11 cellular contexts compared by ENCODE assay signal in genomic region chr10:113045155-113046055, GRCh38.
DNase-seq lines count a peak whose midpoint lies in the region; ATAC-seq and TF ChIP-seq lines count a peak whose summit lies in the region.
"Had no signal": no experiment of that assay in that cellular context is flagged by ENCODE, and none has a peak within 500 bp of the region (broad histone marks: within the 10 kb centered on the region; RNA-seq: fewer than 3 reads in every experiment).

No MANE protein-coding gene starts in this region.

- H3K36me3 ChIP-seq in ascending aorta (no peaks in the 10 kb centered on the region), thoracic aorta (no peaks in the 10 kb centered on the region)

- intact Hi-C loops in ascending aorta (cut with DNase I): loop anchor here (10.0 kb wide), 1 partner anchor 339 kb away; no protein-coding TSS in a partner anchor

- no peak for TF ChIP-seq CTCF in ascending aorta (IDR thresholded peaks at IDR 0.05)
- no peak for TF ChIP-seq CTCF in thoracic aorta (IDR thresholded peaks at IDR 0.05)

- peaks cover 6 to 14% (median 8%) of the 10 kb centered on the region in 3 donors for H3K4me1 Mint-ChIP-seq in T-cell

- H3K9me3 ChIP-seq in ascending aorta (no peaks in the 10 kb centered on the region), thoracic aorta (no peaks in the 10 kb centered on the region)

- peaks cover 2 to 4% of the 10 kb centered on the region in 2 donors for H3K27me3 Mint-ChIP-seq in T-cell

- H3K4me1 ChIP-seq in ascending aorta (peaks cover 16 to 76% of the 10 kb centered on the region in 2 donors), thoracic aorta (ENCODE audit: control insufficient read depth in 1 of 2, low read depth in 2 of 2) (peaks cover 51 to 98% of the 10 kb centered on the region in 2 donors)

- no peak overlapping the region for H3K27ac Mint-ChIP-seq in T-cell
- H3K27ac Mint-ChIP-seq: activated naive CD8-positive, alpha-beta T cell treated with anti-CD3 and anti-CD28 coated beads, Interleukin-2, amount 10 ng/mL, durations not matched to agents 7 days and 5 days had no signal

- H3K36me3 Mint-ChIP-seq in T-cell: peaks cover 4% of the 10 kb centered on the region
- H3K36me3 Mint-ChIP-seq: activated naive CD8-positive, alpha-beta T cell treated with anti-CD3 and anti-CD28 coated beads, Interleukin-2, amount 10 ng/mL, durations not matched to agents 7 days and 5 days had no signal

- H3K27me3 ChIP-seq in ascending aorta (no peaks in the 10 kb centered on the region), thoracic aorta (replicated peaks; ENCODE audit: insufficient read depth) (no peaks in the 10 kb centered on the region)

- DNase-seq in HCEC 1CT (peak; percentile 84), ascending aorta (ENCODE audit: low spot score in 2 of 2) (no peak), iris pigment epithelial cell (ENCODE audit: low read depth) (peak; percentile 96), thoracic aorta (ENCODE audit: low spot score) (no peak), NK-92 (lab: John Stamatoyannopoulos, UW; ENCODE audit: unreplicated experiment) (no peak), NCI-H2107 treated with DMSO at 0.1 percent for 48 hours (lab: John Stamatoyannopoulos, UW; ENCODE audit: unreplicated experiment) (no peak), T-cell (no peak)
- DNase-seq: activated CD4-positive, alpha-beta T cell treated with anti-CD3 and anti-CD28 coated beads for 4 hours; activated naive CD8-positive, alpha-beta T cell treated with anti-CD3 and anti-CD28 coated beads, Interleukin-2, amount 10 ng/mL, durations not matched to agents 7 days and 5 days; head of caudate nucleus had no signal

- ATAC-seq in thoracic aorta (ENCODE audit: insufficient number of reproducible peaks, low FRiP score, low read depth) (no peak), T-cell (replicated peaks in 1 of 4) (no peak), GM18868 (IDR thresholded peaks at IDR 0.05; ENCODE audit: unreplicated experiment) (no peak)

- no peak overlapping the region for H3K4me3 Mint-ChIP-seq in T-cell
- H3K4me3 Mint-ChIP-seq: activated naive CD8-positive, alpha-beta T cell treated with anti-CD3 and anti-CD28 coated beads, Interleukin-2, amount 10 ng/mL, durations not matched to agents 7 days and 5 days had no signal

- H3K9me3 Mint-ChIP-seq in T-cell: peaks cover 0 to 5% (median 0%) of the 10 kb centered on the region in 3 donors

- POLR2A ChIA-PET in T-cell (lab: Charles Lee): no interaction called here

- H3K4me3 ChIP-seq in ascending aorta: no peak overlapping the region
- H3K4me3 ChIP-seq in thoracic aorta: no peak overlapping the region

- H3K27ac ChIP-seq in ascending aorta: peak overlapping the region; percentile 89 to 96
- H3K27ac ChIP-seq in thoracic aorta: peak overlapping the region; percentile 36 to 95

- CTCF ChIA-PET in T-cell (lab: Charles Lee): no interaction called here

Comparison
In these comparisons a context has a peak if more than half of its experiments do, and no peak if none do; other contexts are left out.
1. DNase-seq: peak in HCEC 1CT (single experiment) and iris pigment epithelial cell (single experiment); none in ascending aorta (0 of 2), thoracic aorta (single experiment), NK-92 (single experiment), NCI-H2107 treated with DMSO at 0.1 percent for 48 hours (single experiment) and T-cell (0 of 34).